Comparison of ENCODE assay signal across 14 cellular contexts in the genomic region with DNA sequence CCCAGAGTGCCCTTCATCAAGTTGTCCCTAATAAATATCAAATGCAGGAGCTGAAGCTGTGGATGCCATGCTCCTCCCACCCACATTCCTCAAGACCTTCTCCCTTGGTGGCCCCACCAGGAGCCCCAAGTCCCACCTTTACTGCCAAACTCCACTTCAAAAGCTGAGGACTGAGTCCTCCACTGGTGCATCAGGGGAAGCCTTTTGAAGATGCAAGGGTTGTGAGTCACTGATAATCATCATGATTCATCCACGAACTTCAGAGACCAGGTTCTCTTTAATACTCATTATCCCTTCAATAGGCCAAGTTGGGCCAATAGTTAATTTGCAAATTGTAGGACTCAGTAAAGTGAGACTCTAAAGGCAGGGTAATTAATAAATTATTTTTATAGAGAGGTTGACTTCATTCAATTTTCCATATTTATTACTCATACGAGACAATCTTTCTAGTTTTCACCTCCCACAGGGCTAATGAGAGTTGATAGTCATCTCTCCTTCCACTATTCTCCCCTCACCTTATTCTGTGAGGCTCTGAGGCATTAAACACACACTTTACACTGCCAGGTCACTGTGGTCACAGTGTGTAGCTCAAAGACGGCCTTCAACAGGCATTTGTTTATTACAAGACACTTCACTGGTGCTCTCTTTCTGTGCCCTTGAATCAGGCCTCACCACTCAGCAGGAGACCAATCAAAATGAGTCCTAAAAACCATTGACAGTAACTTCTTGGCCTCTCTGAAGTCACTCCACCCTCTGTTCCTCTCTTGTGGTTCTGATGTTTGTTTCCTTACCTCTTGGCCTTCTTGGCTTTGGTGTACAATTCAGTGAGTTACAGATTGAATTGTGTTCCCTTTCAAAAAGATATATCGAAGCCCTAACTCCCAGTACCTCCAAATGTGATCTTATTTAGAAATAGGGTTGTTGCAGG.
A peak's percentile ranks its signal among the peaks of the same experiment; 100 is the strongest.
DNase-seq lines count a peak whose midpoint lies in the region; ATAC-seq, FAIRE-seq and TF ChIP-seq lines count a peak whose summit lies in the region.
"Had no signal": no experiment of that assay in that cellular context is flagged by ENCODE, and none has a peak within 500 bp of the region (broad histone marks: within the 10 kb centered on the region; RNA-seq: fewer than 3 reads in every experiment).

No MANE protein-coding gene starts in this region.

- H3K27ac ChIP-seq in keratinocyte (ENCODE audit: control insufficient read depth, insufficient read depth, low read length): no peak overlapping the region
- H3K27ac ChIP-seq: sigmoid colon had no signal

- H3K4me1 ChIP-seq in keratinocyte (ENCODE audit: control insufficient read depth, extremely low read depth, insufficient read depth, low read length): peaks cover 25% of the 10 kb centered on the region

- DNase-seq in Daoy (ENCODE audit: low read depth): peak; percentile 63
- DNase-seq in HT1080 (ENCODE audit: low read depth): peak; percentile 77
- peak; percentile 80 for DNase-seq in amniotic epithelial cell (ENCODE audit: low read depth)
- no peak for DNase-seq in keratinocyte (ENCODE audit: low read depth, low spot score)
- DNase-seq in activated T-helper 1 cell treated with anti-CD3 and anti-CD28 coated beads, Interleukin-12 subunit alpha, Interleukin-12 subunit beta, Interleukin-2, Interleukin-4 antibody, amounts not matched to agents 30 ng/mL and 10 ng/mL and 1 ng/mL, durations not matched to agents 14 hours and 24 hours and 36 hours (ENCODE audit: low spot score): no peak
- DNase-seq: activated T-cell treated with anti-CD3 and anti-CD28 coated beads, Interleukin-2, amount 50 U/mL, for 1 hour; cerebellar nuclear complex; COR-L47; NCI-H1105 treated with DMSO at 0.1 percent for 48 hours; NCI-H524; sigmoid colon had no signal

- H3K9ac ChIP-seq in keratinocyte (ENCODE audit: control insufficient read depth, extremely low read depth, insufficient read depth, low read length): no peak overlapping the region

- H3K4me2 ChIP-seq in keratinocyte (ENCODE audit: control insufficient read depth, extremely low read depth, insufficient read depth, low read depth, low read length): no peak overlapping the region

- intact Hi-C loops in activated T-helper 1 cell treated with anti-CD3 and anti-CD28 coated beads, Interleukin-12 subunit alpha, Interleukin-12 subunit beta, Interleukin-2, Interleukin-4 antibody, amounts not matched to agents 30 ng/mL and 10 ng/mL and 1 ng/mL, durations not matched to agents 14 hours and 24 hours and 36 hours (cut with micrococcal nuclease): no loop called here

- H3K9me3 ChIP-seq in keratinocyte (ENCODE audit: control insufficient read depth, low read depth, low read length): no peaks in the 10 kb centered on the region
- H3K9me3 ChIP-seq: sigmoid colon had no signal

- no peak overlapping the region for H3K4me3 Mint-ChIP-seq in activated T-helper 1 cell treated with anti-CD3 and anti-CD28 coated beads, Interleukin-12 subunit alpha, Interleukin-12 subunit beta, Interleukin-2, Interleukin-4 antibody, amounts not matched to agents 30 ng/mL and 10 ng/mL and 1 ng/mL, durations not matched to agents 14 hours and 24 hours and 36 hours

- H3K9me3 Mint-ChIP-seq in activated T-helper 1 cell treated with anti-CD3 and anti-CD28 coated beads, Interleukin-12 subunit alpha, Interleukin-12 subunit beta, Interleukin-2, Interleukin-4 antibody, amounts not matched to agents 30 ng/mL and 10 ng/mL and 1 ng/mL, durations not matched to agents 14 hours and 24 hours and 36 hours: no peaks in the 10 kb centered on the region

- peaks cover 5% of the 10 kb centered on the region for H3K4me1 Mint-ChIP-seq in activated T-helper 1 cell treated with anti-CD3 and anti-CD28 coated beads, Interleukin-12 subunit alpha, Interleukin-12 subunit beta, Interleukin-2, Interleukin-4 antibody, amounts not matched to agents 30 ng/mL and 10 ng/mL and 1 ng/mL, durations not matched to agents 14 hours and 24 hours and 36 hours (ENCODE audit: low read depth)

- dilution Hi-C loops in keratinocyte (cut with MboI; ENCODE audit: extremely low pct_ligation_motif_present, low sequenced_read_pairs): no loop called here

- peak; percentile 93 for FAIRE-seq in keratinocyte (lab: Jason Lieb, UNC)

- H3K27me3 ChIP-seq in keratinocyte (ENCODE audit: control insufficient read depth, extremely low read depth, insufficient read depth, low read length): no peaks in the 10 kb centered on the region
- H3K27me3 ChIP-seq: sigmoid colon had no signal

- no peak for TF ChIP-seq CTCF in keratinocyte (optimal IDR thresholded peaks at IDR 0.05 in 1 of 3, IDR thresholded peaks at IDR 0.05 in 1 of 3, conservative IDR thresholded peaks at IDR 0.05 in 1 of 3; ENCODE audit: extremely low read depth in 1 of 3, insufficient read depth in 2 of 3, low read length in 3 of 3)

- H3K36me3 ChIP-seq in keratinocyte (ENCODE audit: control insufficient read depth in 2 of 2, extremely low read depth in 1 of 2, insufficient read depth in 2 of 2, low read length in 2 of 2): no peaks in the 10 kb centered on the region
- H3K36me3 ChIP-seq: sigmoid colon had no signal

- no peak overlapping the region for H3K27ac Mint-ChIP-seq in activated T-helper 1 cell treated with anti-CD3 and anti-CD28 coated beads, Interleukin-12 subunit alpha, Interleukin-12 subunit beta, Interleukin-2, Interleukin-4 antibody, amounts not matched to agents 30 ng/mL and 10 ng/mL and 1 ng/mL, durations not matched to agents 14 hours and 24 hours and 36 hours

- no peak overlapping the region for H2AFZ ChIP-seq in keratinocyte (ENCODE audit: control insufficient read depth, low read length)

- H3K79me2 ChIP-seq in keratinocyte (ENCODE audit: control insufficient read depth, insufficient read depth, low read length): no peaks in the 10 kb centered on the region

- H3K27me3 Mint-ChIP-seq in activated T-helper 1 cell treated with anti-CD3 and anti-CD28 coated beads, Interleukin-12 subunit alpha, Interleukin-12 subunit beta, Interleukin-2, Interleukin-4 antibody, amounts not matched to agents 30 ng/mL and 10 ng/mL and 1 ng/mL, durations not matched to agents 14 hours and 24 hours and 36 hours (ENCODE audit: insufficient read depth): peaks cover 12% of the 10 kb centered on the region

- H3K4me3 ChIP-seq in keratinocyte (ENCODE audit: control insufficient read depth in 2 of 3, extremely low read depth in 1 of 3, insufficient read depth in 2 of 3, low read depth in 1 of 3, low read length in 3 of 3): no peak overlapping the region
- H3K4me3 ChIP-seq: sigmoid colon had no signal

- no peaks in the 10 kb centered on the region for H4K20me1 ChIP-seq in keratinocyte (ENCODE audit: control insufficient read depth, extremely low read depth, insufficient read depth, low read length)

- H3K9me1 ChIP-seq in keratinocyte (ENCODE audit: control insufficient read depth, extremely low read depth, insufficient read depth, low read length): no peaks in the 10 kb centered on the region

- no peak for ATAC-seq in GM21529 (IDR thresholded peaks at IDR 0.05; ENCODE audit: unreplicated experiment)
- no peak for ATAC-seq in GM19035 (IDR thresholded peaks at IDR 0.05; ENCODE audit: unreplicated experiment)
- no peak for ATAC-seq in GM21737 (IDR thresholded peaks at IDR 0.05; ENCODE audit: unreplicated experiment)

- no peaks in the 10 kb centered on the region for H3K36me3 Mint-ChIP-seq in activated T-helper 1 cell treated with anti-CD3 and anti-CD28 coated beads, Interleukin-12 subunit alpha, Interleukin-12 subunit beta, Interleukin-2, Interleukin-4 antibody, amounts not matched to agents 30 ng/mL and 10 ng/mL and 1 ng/mL, durations not matched to agents 14 hours and 24 hours and 36 hours (ENCODE audit: low read depth)

Comparison
In these comparisons a context has a peak if more than half of its experiments do, and no peak if none do; other contexts are left out.
1. DNase-seq: peak in Daoy (single experiment), HT1080 (single experiment) and amniotic epithelial cell (single experiment); none in keratinocyte (single experiment) and activated T-helper 1 cell treated with anti-CD3 and anti-CD28 coated beads, Interleukin-12 subunit alpha, Interleukin-12 subunit beta, Interleukin-2, Interleukin-4 antibody, amounts not matched to agents 30 ng/mL and 10 ng/mL and 1 ng/mL, durations not matched to agents 14 hours and 24 hours and 36 hours (single experiment).